In the genomic region with DNA sequence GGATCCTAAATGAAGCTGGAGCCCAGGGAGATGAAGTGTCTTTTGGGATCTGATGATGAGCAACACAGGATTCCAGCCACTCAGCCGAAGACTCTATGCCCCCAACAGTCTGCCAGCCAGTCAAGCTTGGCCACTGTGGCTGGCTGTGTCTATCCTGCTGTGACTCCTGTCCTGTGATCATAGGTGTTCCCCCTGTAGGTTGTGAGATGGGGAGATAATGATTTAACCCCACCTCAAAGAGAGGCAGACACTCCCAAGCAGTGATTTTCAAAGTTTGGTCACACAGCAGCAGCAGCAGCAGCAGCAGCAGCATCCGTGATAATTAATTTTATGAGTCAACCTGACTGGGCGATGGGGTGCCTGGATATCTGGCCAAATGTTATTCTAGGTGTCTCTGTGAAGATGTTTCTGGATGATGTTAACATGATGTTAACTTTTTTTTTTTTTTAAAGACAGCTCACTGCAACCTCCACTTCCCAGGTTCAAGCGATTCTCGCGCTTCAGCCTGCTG, we compare ENCODE assay signal across 11 cellular contexts. TPM values are rescaled to one million over a fixed set of nuclear protein-coding genes. Genes with fewer than 3 reads are reported as not detected.
DNase-seq lines count a peak whose midpoint lies in the region; ATAC-seq and TF ChIP-seq lines count a peak whose summit lies in the region.
"Had no signal": no experiment of that assay in that cellular context is flagged by ENCODE, and none has a peak within 500 bp of the region (broad histone marks: within the 10 kb centered on the region; RNA-seq: fewer than 3 reads in every experiment).

No MANE protein-coding gene starts in this region.

- peaks cover 11 to 22% (median 17%) of the 10 kb centered on the region in 4 donors for H3K4me1 Mint-ChIP-seq in CD4-positive, alpha-beta memory T cell
- H3K4me1 Mint-ChIP-seq in activated B cell treated with CpG ODN at 0.5 μM for 24 hours (peaks cover 66% of the 10 kb centered on the region), progenitor cell of endocrine pancreas (ENCODE audit: low read depth) (peaks cover 2% of the 10 kb centered on the region)

- H3K4me1 ChIP-seq in CD4-positive, alpha-beta memory T cell (ENCODE audit: insufficient read depth, low read length): peaks cover 15% of the 10 kb centered on the region
- peaks cover 12 to 24% of the 10 kb centered on the region in 2 donors for H3K4me1 ChIP-seq in muscle layer of duodenum (ENCODE audit: control insufficient read depth in 1 of 2, insufficient read depth in 2 of 2, low read length in 2 of 2)

- H3K4me3 Mint-ChIP-seq in CD4-positive, alpha-beta memory T cell: peak overlapping the region in 3 of 8 donors; percentile 63 to 70 (median 68)
- H3K4me3 Mint-ChIP-seq in activated B cell treated with CpG ODN at 0.5 μM for 24 hours (peak overlapping the region; percentile 72), progenitor cell of endocrine pancreas (ENCODE audit: low read depth) (no peak overlapping the region)

- H3K4me3 ChIP-seq in CD4-positive, alpha-beta memory T cell (ENCODE audit: low read length in 2 of 2): no peak overlapping the region
- H3K4me3 ChIP-seq in muscle layer of duodenum (ENCODE audit: low read depth in 1 of 2, low read length in 2 of 2): no peak overlapping the region

- intact Hi-C loops in CD4-positive, alpha-beta memory T cell (cut with micrococcal nuclease): no loop called here
- intact Hi-C loops in activated B cell treated with CpG ODN at 0.5 μM for 24 hours (cut with micrococcal nuclease): no loop called here

- TF ChIP-seq CTCF in activated B cell treated with CpG ODN at 0.5 μM for 24 hours (IDR thresholded peaks at IDR 0.05) (no peak), progenitor cell of endocrine pancreas (IDR thresholded peaks at IDR 0.05; ENCODE audit: unreplicated experiment) (no peak)

- H3K36me3 Mint-ChIP-seq in CD4-positive, alpha-beta memory T cell: no peaks in the 10 kb centered on the region
- H3K36me3 Mint-ChIP-seq in activated B cell treated with CpG ODN at 0.5 μM for 24 hours (ENCODE audit: low read depth): no peaks in the 10 kb centered on the region
- H3K36me3 Mint-ChIP-seq in progenitor cell of endocrine pancreas (ENCODE audit: insufficient read depth): no peaks in the 10 kb centered on the region

- CTCF ChIA-PET in CD4-positive, alpha-beta memory T cell (lab: Charles Lee; ENCODE audit: partially characterized antibody): interaction anchor here (0.8 to 10.1 kb wide), 4 partner anchors 11 to 235 kb away, joined by 3 to 93 read pairs (median 4); no protein-coding TSS in a partner anchor
- CTCF ChIA-PET in activated B cell treated with CpG ODN at 0.5 μM for 24 hours (lab: Charles Lee): interaction anchor here (1.6 kb wide), 1 partner anchor 217 kb away, joined by 7 read pairs; no protein-coding TSS in a partner anchor

- POLR2A ChIA-PET in CD4-positive, alpha-beta memory T cell (lab: Charles Lee; ENCODE audit: partially characterized antibody): interaction anchor here (2.4 kb wide), 1 partner anchor 22 kb away, joined by 14 read pairs; a partner anchor contains a TSS
- POLR2A ChIA-PET in activated B cell treated with CpG ODN at 0.5 μM for 24 hours (lab: Charles Lee): interaction anchor here (1.3 to 1.5 kb wide), 3 partner anchors 22 to 61 kb away, joined by 3 to 10 read pairs (median 5); a partner anchor contains a TSS

- H3K27me3 Mint-ChIP-seq in CD4-positive, alpha-beta memory T cell: peaks cover 0 to 2% of the 10 kb centered on the region in 2 donors
- H3K27me3 Mint-ChIP-seq in activated B cell treated with CpG ODN at 0.5 μM for 24 hours (no peaks in the 10 kb centered on the region), progenitor cell of endocrine pancreas (peaks cover 16% of the 10 kb centered on the region)

- no peaks in the 10 kb centered on the region for H3K36me3 ChIP-seq in CD4-positive, alpha-beta memory T cell (ENCODE audit: insufficient read depth, low read length)
- no peaks in the 10 kb centered on the region for H3K36me3 ChIP-seq in muscle layer of duodenum (ENCODE audit: control insufficient read depth in 1 of 2, insufficient read depth in 2 of 2, low read length in 2 of 2)
- H3K36me3 ChIP-seq: heart left ventricle had no signal

- no peak overlapping the region for H3K27ac ChIP-seq in CD4-positive, alpha-beta memory T cell (ENCODE audit: low read depth, low read length)
- peak overlapping the region; percentile 67 for H3K27ac ChIP-seq in muscle layer of duodenum (ENCODE audit: low read length)

- ATAC-seq in GM21825 (IDR thresholded peaks at IDR 0.05; ENCODE audit: unreplicated experiment) (peak; percentile 46), activated B cell treated with CpG ODN at 0.5 μM for 24 hours (ENCODE audit: low read depth) (no peak), HG03565 (IDR thresholded peaks at IDR 0.05; ENCODE audit: unreplicated experiment) (no peak)

- no peak for DNase-seq in CD4-positive, alpha-beta memory T cell
- DNase-seq in activated B cell treated with CpG ODN at 0.5 μM for 24 hours (no peak), DMS 273 treated with DMSO at 0.1 percent for 48 hours (lab: John Stamatoyannopoulos, UW) (no peak), progenitor cell of endocrine pancreas (ENCODE audit: low spot score, unreplicated experiment) (no peak), GDM1 (lab: John Stamatoyannopoulos, UW) (no peak)
- DNase-seq: DND-41, NCI-H1092 treated with DMSO at 0.1 percent for 48 hours had no signal

- H3K27ac Mint-ChIP-seq in CD4-positive, alpha-beta memory T cell: peak overlapping the region in 6 of 7 donors; percentile 46 to 94 (median 86)
- peak overlapping the region; percentile 83 for H3K27ac Mint-ChIP-seq in activated B cell treated with CpG ODN at 0.5 μM for 24 hours
- no peak overlapping the region for H3K27ac Mint-ChIP-seq in progenitor cell of endocrine pancreas

- no peaks in the 10 kb centered on the region for H3K9me3 Mint-ChIP-seq in CD4-positive, alpha-beta memory T cell
- H3K9me3 Mint-ChIP-seq in activated B cell treated with CpG ODN at 0.5 μM for 24 hours (no peaks in the 10 kb centered on the region), progenitor cell of endocrine pancreas (ENCODE audit: low read depth) (no peaks in the 10 kb centered on the region)

- no peaks in the 10 kb centered on the region for H3K27me3 ChIP-seq in CD4-positive, alpha-beta memory T cell (ENCODE audit: insufficient read depth, low read length)
- no peaks in the 10 kb centered on the region for H3K27me3 ChIP-seq in muscle layer of duodenum (ENCODE audit: low read depth, low read length)
- H3K27me3 ChIP-seq: heart left ventricle had no signal

- no peaks in the 10 kb centered on the region for H3K9me3 ChIP-seq in CD4-positive, alpha-beta memory T cell (ENCODE audit: control insufficient read depth in 1 of 2, low read length in 2 of 2)
- no peaks in the 10 kb centered on the region for H3K9me3 ChIP-seq in muscle layer of duodenum (ENCODE audit: control insufficient read depth in 1 of 2, low read length in 2 of 2)
- H3K9me3 ChIP-seq: heart left ventricle had no signal

RNA-seq across cellular contexts. Expression of a gene that starts 21.4 kb away (rescaled TPM):
- 1 to 10 TPM; 7.9 to 8.9 TPM for total RNA-seq in CD4-positive, alpha-beta memory T cell
- under 1 TPM; 0.68 to 0.94 TPM for polyA plus RNA-seq in CD4-positive, alpha-beta memory T cell
- total RNA-seq in activated B cell treated with CpG ODN at 0.5 μM for 24 hours (11.0 and 12.9 TPM in 2 replicates), progenitor cell of endocrine pancreas (140 and 148 TPM in 2 replicates)

Comparison
In these comparisons a context has a peak if more than half of its experiments do, and no peak if none do; other contexts are left out.
1. RNA of a gene that starts 21.4 kb away (total RNA-seq): 140 to 148 TPM in progenitor cell of endocrine pancreas; 11.0 to 12.9 TPM in activated B cell treated with CpG ODN at 0.5 μM for 24 hours and 7.9 to 8.9 TPM in CD4-positive, alpha-beta memory T cell; every median in the first group is over 10 times any median in the second.